ENCODE assay signal across 9 cellular contexts in genomic region chr7:114083714-114084113, GRCh38.
DNase-seq lines count a peak whose midpoint lies in the region; TF ChIP-seq lines count a peak whose summit lies in the region.
"Had no signal": no experiment of that assay in that cellular context is flagged by ENCODE, and none has a peak within 500 bp of the region (broad histone marks: within the 10 kb centered on the region; RNA-seq: fewer than 3 reads in every experiment).

No MANE protein-coding gene starts in this region.

- H2AFZ ChIP-seq in OCI-LY3 (ENCODE audit: low read depth, low read length) = peak overlapping the region; percentile 94; the same call in 1 of the 2 replicates

- no peaks in the 10 kb centered on the region for H4K20me1 ChIP-seq in OCI-LY3 (ENCODE audit: insufficient read depth, low read length)

- H3K9me3 ChIP-seq in OCI-LY3 (ENCODE audit: insufficient read depth, low read length) (no peaks in the 10 kb centered on the region), esophagus squamous epithelium (no peaks in the 10 kb centered on the region), ovary (no peaks in the 10 kb centered on the region)

- DNase-seq in GM10248 (ENCODE audit: extremely low spot score) (peak; percentile 12), esophagus squamous epithelium (lab: John Stamatoyannopoulos, UW) (no peak), ovary (no peak), AML-193 (lab: John Stamatoyannopoulos, UW) (no peak), EL (no peak), DMS79 (lab: John Stamatoyannopoulos, UW) (no peak), NCI-H524 treated with DMSO at 0.1 percent for 48 hours (lab: John Stamatoyannopoulos, UW) (no peak)

- CTCF ChIA-PET in GM10248 (lab: Yijun Ruan, JAX) = interaction anchor here (0.8 to 2.9 kb wide), 5 partner anchors 10 to 1766 kb away, joined by 3 to 20 read pairs (median 3); no protein-coding TSS in a partner anchor

- H3K27me3 ChIP-seq in OCI-LY3 (ENCODE audit: low read depth, low read length) (no peaks in the 10 kb centered on the region; the same call in 1 of the 2 replicates), esophagus squamous epithelium (peaks cover 0 to 63% (median 0%) of the 10 kb centered on the region in 4 donors), ovary (no peaks in the 10 kb centered on the region)

- H3K4me2 ChIP-seq in OCI-LY3 (ENCODE audit: low read length) = peak overlapping the region; percentile 98

- no peak for TF ChIP-seq CTCF in GM10248 (IDR thresholded peaks at IDR 0.05; ENCODE audit: control extremely low read depth, extremely low read depth, low read depth, missing control alignments)
- TF ChIP-seq CTCF in OCI-LY3 (IDR thresholded peaks at IDR 0.05; ENCODE audit: low read depth, low read length) = no peak
- no peak for TF ChIP-seq CTCF in esophagus squamous epithelium (IDR thresholded peaks at IDR 0.05)
- TF ChIP-seq CTCF in ovary (IDR thresholded peaks at IDR 0.05) = no peak

- intact Hi-C loops in esophagus squamous epithelium (cut with DNase I) = no loop called here
- intact Hi-C loops in ovary (cut with DNase I) = loop anchor here in 1 of 4 donors (10.0 kb wide), 2 partner anchors 331 to 841 kb away; partner anchors contain the start of genes FOXP2 and MDFIC

- H3K36me3 ChIP-seq in OCI-LY3 (replicated peaks; ENCODE audit: low read depth, low read length) (no peaks in the 10 kb centered on the region), esophagus squamous epithelium (no peaks in the 10 kb centered on the region), ovary (no peaks in the 10 kb centered on the region)

- H3K79me2 ChIP-seq in OCI-LY3 (ENCODE audit: low read length) = 0 out of 2 replicates have a peak, but pooled peaks cover 3% of the 10 kb centered on the region

- POLR2A ChIA-PET in GM10248 (lab: Yijun Ruan, JAX) = no interaction called here

- 18 to 25% methylated on average over 14 of the region's 14 CpGs for WGBS in esophagus squamous epithelium, 2 donors
- WGBS in ovary, 3 donors = 34 to 42% (median 38%) methylated on average over 14 of the region's 14 CpGs

- no peak for TF ChIP-seq EP300 in ovary (IDR thresholded peaks at IDR 0.05)

- peak overlapping the region; percentile 94 for H3K4me3 ChIP-seq in OCI-LY3 (ENCODE audit: low read length)
- peak overlapping the region; percentile 40 to 90 (median 82) for H3K4me3 ChIP-seq in esophagus squamous epithelium
- peak overlapping the region; percentile 80 for H3K4me3 ChIP-seq in ovary

- TF ChIP-seq POLR2A in esophagus squamous epithelium (IDR thresholded peaks at IDR 0.05) (no peak), ovary (IDR thresholded peaks at IDR 0.05) (no peak)

- H3K27ac ChIP-seq in OCI-LY3 (ENCODE audit: low read length) (no peak overlapping the region), esophagus squamous epithelium (peak overlapping the region; percentile 94 to 97 (median 96)), ovary (peak overlapping the region in 1 of 2 donors; percentile 97)
- H3K27ac ChIP-seq: epithelial cell of prostate had no signal

- H3K9ac ChIP-seq in OCI-LY3 (ENCODE audit: low read length) = peak overlapping the region; percentile 90

- H3K4me1 ChIP-seq in OCI-LY3 (ENCODE audit: low read length) (peaks cover 20% of the 10 kb centered on the region), esophagus squamous epithelium (peaks cover 5 to 61% (median 8%) of the 10 kb centered on the region in 3 donors), ovary (ENCODE audit: insufficient read depth) (no peaks in the 10 kb centered on the region)
